ENCODE assay signal across 9 cellular contexts in genomic region chr10:29590598-29591415, GRCh38. TPM values are rescaled to one million over a fixed set of nuclear protein-coding genes. Genes with fewer than 3 reads are reported as not detected.
DNase-seq lines count a peak whose midpoint lies in the region; ATAC-seq and TF ChIP-seq lines count a peak whose summit lies in the region.
"Had no signal": no experiment of that assay in that cellular context is flagged by ENCODE, and none has a peak within 500 bp of the region (broad histone marks: within the 10 kb centered on the region; RNA-seq: fewer than 3 reads in every experiment).

No MANE protein-coding gene starts in this region.

- H3K9ac ChIP-seq in PC-3 (ENCODE audit: low read length) (peak overlapping the region; percentile 76), liver (ENCODE audit: low read depth in 1 of 2, low read length in 2 of 2) (no peak overlapping the region)

- POLR2A ChIA-PET in PC-3 (lab: Charles Lee; ENCODE audit: unreplicated experiment), result no interaction called here

- H3K4me1 ChIP-seq in GM23338 (ENCODE audit: insufficient read depth) (peaks cover 27% of the 10 kb centered on the region), PC-3 (ENCODE audit: insufficient read depth, low read length) (peaks cover 35% of the 10 kb centered on the region), liver (ENCODE audit: control insufficient read depth in 4 of 4, insufficient read depth in 4 of 4, low read length in 3 of 4) (peaks cover 0 to 9% (median 6%) of the 10 kb centered on the region in 4 donors)

- H2AFZ ChIP-seq in GM23338, result no peak overlapping the region
- H2AFZ ChIP-seq in PC-3 (ENCODE audit: low read length), result no peak overlapping the region

- H3K4me1 Mint-ChIP-seq in GM23338 (peaks cover 44% of the 10 kb centered on the region), chondrocyte (ENCODE audit: low read depth) (peaks cover 66% of the 10 kb centered on the region), type B pancreatic cell (ENCODE audit: unreplicated experiment) (peaks cover 49% of the 10 kb centered on the region)

- H3K9me3 ChIP-seq in PC-3 (ENCODE audit: low read length), result no peaks in the 10 kb centered on the region
- no peaks in the 10 kb centered on the region for H3K9me3 ChIP-seq in liver (ENCODE audit: control insufficient read depth in 4 of 4, low read length in 3 of 4)

- no peaks in the 10 kb centered on the region for H3K36me3 ChIP-seq in GM23338 (ENCODE audit: insufficient read depth)
- no peaks in the 10 kb centered on the region for H3K36me3 ChIP-seq in PC-3 (ENCODE audit: low read depth, low read length)
- H3K36me3 ChIP-seq in liver (ENCODE audit: control insufficient read depth in 4 of 4, insufficient read depth in 3 of 4, low read depth in 1 of 4, low read length in 3 of 4), result peaks cover 0 to 2% (median 0%) of the 10 kb centered on the region in 4 donors

- TF ChIP-seq CTCF in GM23338 (conservative IDR thresholded peaks at IDR 0.05; ENCODE audit: low read depth in 2 of 2), result peak; percentile 72 to 97
- TF ChIP-seq CTCF in PC-3 (conservative IDR thresholded peaks at IDR 0.05; ENCODE audit: low read depth, low read length), result peak; percentile 87
- TF ChIP-seq CTCF in chondrocyte (IDR thresholded peaks at IDR 0.05), result peak; percentile 99
- peak; percentile 95 for TF ChIP-seq CTCF in liver (IDR thresholded peaks at IDR 0.05; ENCODE audit: low read depth, low read length, missing input control)
- peak; percentile 97 for TF ChIP-seq CTCF in type B pancreatic cell (conservative IDR thresholded peaks at IDR 0.05)

- CTCF ChIA-PET in PC-3 (lab: Charles Lee), result interaction anchor here (0.5 to 1.1 kb wide), 7 partner anchors 29 to 145 kb away, joined by 3 to 6 read pairs (median 3); no protein-coding TSS in a partner anchor

- H3K9me3 Mint-ChIP-seq in GM23338, result peaks cover 7% of the 10 kb centered on the region; the same call in 2 of the 3 replicates
- no peaks in the 10 kb centered on the region for H3K9me3 Mint-ChIP-seq in chondrocyte (ENCODE audit: low read depth)
- H3K9me3 Mint-ChIP-seq in type B pancreatic cell, result no peaks in the 10 kb centered on the region
- H3K9me3 Mint-ChIP-seq: T-helper 1 cell treated with Interleukin-12 subunit alpha and Interleukin-12 subunit beta and Interleukin-4 antibody, amounts not matched to agents 30 μg/mL and 1 μg/mL, for 36 hours had no signal

- no peaks in the 10 kb centered on the region for H3K9me2 ChIP-seq in GM23338 (ENCODE audit: insufficient read depth)
- no peaks in the 10 kb centered on the region for H3K9me2 ChIP-seq in PC-3 (replicated peaks; ENCODE audit: low read length)

- no peak for ATAC-seq in GM23338
- peak; percentile 49 for ATAC-seq in PC-3
- no peak for ATAC-seq in GM21526 (IDR thresholded peaks at IDR 0.05; ENCODE audit: low FRiP score, unreplicated experiment)

- peak; percentile 75 to 84 for TF ChIP-seq RAD21 in liver (IDR thresholded peaks at IDR 0.05)

- H3K27ac Mint-ChIP-seq in GM23338 (peak overlapping the region; percentile 70; the same call in 1 of the 2 replicates), chondrocyte (ENCODE audit: unreplicated experiment) (peak overlapping the region; percentile 100), type B pancreatic cell (peak overlapping the region; percentile 92)
- H3K27ac Mint-ChIP-seq: T-helper 1 cell treated with Interleukin-12 subunit alpha and Interleukin-12 subunit beta and Interleukin-4 antibody, amounts not matched to agents 30 μg/mL and 1 μg/mL, for 36 hours had no signal

- H3K4me3 ChIP-seq in GM23338 (no peak overlapping the region), PC-3 (ENCODE audit: low read length) (peak overlapping the region; percentile 39; the same call in 1 of the 2 replicates), liver (ENCODE audit: low read depth in 1 of 3, low read length in 3 of 3) (no peak overlapping the region)

- peak overlapping the region; percentile 55; the same call in 2 of the 3 replicates for H3K4me3 Mint-ChIP-seq in GM23338
- H3K4me3 Mint-ChIP-seq in chondrocyte (ENCODE audit: unreplicated experiment), result peak overlapping the region; percentile 63
- peak overlapping the region; percentile 55 for H3K4me3 Mint-ChIP-seq in type B pancreatic cell
- H3K4me3 Mint-ChIP-seq: T-helper 1 cell treated with Interleukin-12 subunit alpha and Interleukin-12 subunit beta and Interleukin-4 antibody, amounts not matched to agents 30 μg/mL and 1 μg/mL, for 36 hours had no signal

- peak; percentile 76 for DNase-seq in CD1c-positive myeloid dendritic cell (ENCODE audit: extremely low spot score)
- peak; percentile 63 for DNase-seq in GM23338 (ENCODE audit: low spot score)
- DNase-seq in PC-3, result peak; percentile 62
- DNase-seq in chondrocyte (ENCODE audit: low spot score), result no peak
- no peak for DNase-seq in type B pancreatic cell (ENCODE audit: extremely low spot score, unreplicated experiment)
- no peak for DNase-seq in NCI-H1930 (lab: John Stamatoyannopoulos, UW)

- H4K20me1 ChIP-seq in GM23338 (replicated peaks; ENCODE audit: insufficient read depth), result no peaks in the 10 kb centered on the region
- H4K20me1 ChIP-seq in PC-3 (ENCODE audit: low read length), result no peaks in the 10 kb centered on the region

- H3F3A ChIP-seq in GM23338 (replicated peaks; ENCODE audit: low read depth) (0 out of 2 replicates have a peak, but pooled peaks cover 3% of the 10 kb centered on the region), PC-3 (ENCODE audit: low read length, unreplicated experiment) (no peaks in the 10 kb centered on the region)

- TSS peak; percentile 32 for BruUV-seq in PC-3 (replicated peaks; lab: Mats Ljungman, UMichigan)

- no peaks in the 10 kb centered on the region for H3K79me2 ChIP-seq in GM23338 (replicated peaks; ENCODE audit: insufficient read depth)
- peaks cover 9% of the 10 kb centered on the region; the same call in 1 of the 2 replicates for H3K79me2 ChIP-seq in PC-3 (ENCODE audit: low read length)

- H3K27ac ChIP-seq in GM23338 (ENCODE audit: low read depth) (0 out of 2 replicates have a peak overlapping the region, but pooled peaks have one; percentile 18), PC-3 (ENCODE audit: low read length) (peak overlapping the region; percentile 96), liver (ENCODE audit: low read depth in 1 of 2, low read length in 2 of 2) (peak overlapping the region in 1 of 2 donors; percentile 37)

- no peaks in the 10 kb centered on the region for H3K27me3 ChIP-seq in GM23338 (ENCODE audit: insufficient read depth)
- no peaks in the 10 kb centered on the region for H3K27me3 ChIP-seq in PC-3 (ENCODE audit: low read length)
- no peaks in the 10 kb centered on the region for H3K27me3 ChIP-seq in liver (ENCODE audit: control insufficient read depth in 4 of 4, insufficient read depth in 4 of 4, low read length in 3 of 4)

- H3K27me3 Mint-ChIP-seq in GM23338 (ENCODE audit: insufficient read depth, low read depth, poor library complexity) (peaks cover 3% of the 10 kb centered on the region), chondrocyte (ENCODE audit: low read depth) (no peaks in the 10 kb centered on the region), type B pancreatic cell (no peaks in the 10 kb centered on the region)

- WGBS in liver, result 25% methylated on average over 2 of the region's 2 CpGs

- H3K36me3 Mint-ChIP-seq in GM23338 (ENCODE audit: low read depth), result peaks cover 10% of the 10 kb centered on the region; the same call in 1 of the 3 replicates
- H3K36me3 Mint-ChIP-seq in chondrocyte (ENCODE audit: low read depth), result peaks cover 7% of the 10 kb centered on the region
- H3K36me3 Mint-ChIP-seq in type B pancreatic cell, result peaks cover 8% of the 10 kb centered on the region

- H3K4me2 ChIP-seq in GM23338, result peak overlapping the region; percentile 14; the same call in 1 of the 2 replicates
- peak overlapping the region; percentile 64 for H3K4me2 ChIP-seq in PC-3 (ENCODE audit: low read length)

- intact Hi-C loops in PC-3 (cut with micrococcal nuclease), result loop anchor here (1.0 to 5.0 kb wide), 7 partner anchors 38 to 268 kb away; no protein-coding TSS in a partner anchor

TF ChIP-seq in GM23338, 12 proteins besides CTCF, POLR2A, EP300 and RAD21 (continues in another document):
- TF ChIP-seq ZNF114 (CRISPR knock-in tag; IDR thresholded peaks at IDR 0.05) (no peak), EZH2phosphoT487 (IDR thresholded peaks at IDR 0.05; ENCODE audit: unreplicated experiment) (no peak), ETS1 (IDR thresholded peaks at IDR 0.05) (no peak), STAT1 (IDR thresholded peaks at IDR 0.05; ENCODE audit: unreplicated experiment) (no peak), ZNF331 (CRISPR knock-in tag; IDR thresholded peaks at IDR 0.05; ENCODE audit: low read depth) (no peak), POLR2AphosphoS5 (IDR thresholded peaks at IDR 0.05; ENCODE audit: low read depth) (no peak)

TF ChIP-seq in liver, 16 proteins besides CTCF, POLR2A, EP300 and RAD21 (continues in another document):
- no peak for TF ChIP-seq HNF4G (IDR thresholded peaks at IDR 0.05)
- no peak for TF ChIP-seq FOXA1 (IDR thresholded peaks at IDR 0.05)
- no peak for TF ChIP-seq MAX (IDR thresholded peaks at IDR 0.05)
- no peak for TF ChIP-seq GABPA (IDR thresholded peaks at IDR 0.05 in 1 of 2, conservative IDR thresholded peaks at IDR 0.05 in 1 of 2)
- TF ChIP-seq ZBTB33 (IDR thresholded peaks at IDR 0.05), result no peak
- no peak for TF ChIP-seq EGR1 (IDR thresholded peaks at IDR 0.05; ENCODE audit: low read depth in 2 of 2)
- no peak for TF ChIP-seq JUND (IDR thresholded peaks at IDR 0.05)
- TF ChIP-seq HNF4A (conservative IDR thresholded peaks at IDR 0.05), result no peak

RNA-seq across cellular contexts. Expression of gene SVIL, which starts 44.0 kb away (rescaled TPM):
- total RNA-seq in GM23338 (2014; rRNA removed; shearing (Covaris generic)), result 7.8 and 8.8 TPM in 2 replicates
- polyA plus RNA-seq in GM23338 (2016; fragmentation: Nextera tagmentation; extraction: Ambion mirVana) (23.9 and 34.9 TPM in 2 replicates), liver (10 to 100 TPM in 1 of 2 donors, 1 to 10 TPM in 1; 3.1 to 11.0 TPM)
- total RNA-seq in PC-3 (2014; rRNA removed) (19.2 and 27.2 TPM in 2 replicates), chondrocyte (112 to 136 TPM (median 118 TPM) in 3 replicates), liver (10 to 100 TPM in 1 of 2 donors, 1 to 10 TPM in 1; 7.8 to 26.0 TPM), type B pancreatic cell (ENCODE audit: low replicate concordance) (171 and 195 TPM in 2 replicates)

Comparison
In these comparisons a context has a peak if more than half of its experiments do, and no peak if none do; other contexts are left out.
1. DNase-seq: peak in CD1c-positive myeloid dendritic cell (single experiment), GM23338 (single experiment) and PC-3 (single experiment); none in chondrocyte (single experiment), type B pancreatic cell (single experiment) and NCI-H1930 (0 of 2).
2. Peak in every context shown above with its lines, with median percentiles within 50 percentile points of each other: H3K27ac Mint-ChIP-seq, H3K4me3 Mint-ChIP-seq and CTCF ChIP-seq.